Comparison of ENCODE assay signal across 10 cellular contexts in genomic region chr10:97517778-97518561, GRCh38. TPM values are rescaled to one million over a fixed set of nuclear protein-coding genes. Genes with fewer than 3 reads are reported as not detected.
DNase-seq lines count a peak whose midpoint lies in the region; ATAC-seq and TF ChIP-seq lines count a peak whose summit lies in the region.
"Had no signal": no experiment of that assay in that cellular context is flagged by ENCODE, and none has a peak within 500 bp of the region (broad histone marks: within the 10 kb centered on the region; RNA-seq: fewer than 3 reads in every experiment).

No MANE protein-coding gene starts in this region.

- no TSS peak for BruUV-seq in Calu3 (replicated peaks; lab: Mats Ljungman, UMichigan)

- no peak for TF ChIP-seq CTCF in Calu3 (IDR thresholded peaks at IDR 0.05; ENCODE audit: unreplicated experiment)
- no peak for TF ChIP-seq CTCF in endothelial cell (IDR thresholded peaks at IDR 0.05; ENCODE audit: unreplicated experiment)
- no peak for TF ChIP-seq CTCF in nephron (IDR thresholded peaks at IDR 0.05; ENCODE audit: unreplicated experiment in 3 of 3)

- H3K36me3 Mint-ChIP-seq in Calu3 (ENCODE audit: insufficient read depth, unreplicated experiment) (peaks cover 5% of the 10 kb centered on the region), endothelial cell (ENCODE audit: low read depth, unreplicated experiment) (peaks cover 10% of the 10 kb centered on the region), nephron (ENCODE audit: low read depth) (no peaks in the 10 kb centered on the region)
- H3K36me3 Mint-ChIP-seq in stimulated activated naive B cell treated with anti-CD40 and anti-IgM and Interleukin-4, amounts not matched to agents 10 μg/mL and 1 μg/mL and 100 μg/mL, for 72 hours = no peaks in the 10 kb centered on the region

- H3K27me3 Mint-ChIP-seq in Calu3 (ENCODE audit: unreplicated experiment) (no peaks in the 10 kb centered on the region), endothelial cell (ENCODE audit: unreplicated experiment) (peaks cover 4% of the 10 kb centered on the region), nephron (ENCODE audit: low read depth) (no peaks in the 10 kb centered on the region)
- peaks cover 9 to 35% of the 10 kb centered on the region in 2 donors for H3K27me3 Mint-ChIP-seq in stimulated activated naive B cell treated with anti-CD40 and anti-IgM and Interleukin-4, amounts not matched to agents 10 μg/mL and 1 μg/mL and 100 μg/mL, for 72 hours

- intact Hi-C loops in Calu3 (cut with micrococcal nuclease; ENCODE audit: unreplicated experiment) = no loop called here

- no peak overlapping the region for H3K27ac Mint-ChIP-seq in Calu3 (ENCODE audit: unreplicated experiment)
- peak overlapping the region; percentile 85 for H3K27ac Mint-ChIP-seq in endothelial cell (ENCODE audit: unreplicated experiment)
- peak overlapping the region; percentile 20 to 72 (median 64) for H3K27ac Mint-ChIP-seq in nephron
- no peak overlapping the region for H3K27ac Mint-ChIP-seq in stimulated activated naive B cell treated with anti-CD40 and anti-IgM and Interleukin-4, amounts not matched to agents 10 μg/mL and 1 μg/mL and 100 μg/mL, for 72 hours

- H3K9me3 Mint-ChIP-seq in Calu3 (ENCODE audit: low read depth, unreplicated experiment) (no peaks in the 10 kb centered on the region), endothelial cell (ENCODE audit: unreplicated experiment) (no peaks in the 10 kb centered on the region), nephron (no peaks in the 10 kb centered on the region)
- H3K9me3 Mint-ChIP-seq in stimulated activated naive B cell treated with anti-CD40 and anti-IgM and Interleukin-4, amounts not matched to agents 10 μg/mL and 1 μg/mL and 100 μg/mL, for 72 hours = no peaks in the 10 kb centered on the region

- CTCF ChIA-PET in Calu3 (lab: Charles Lee) = interaction anchor here (0.6 to 1.2 kb wide), 2 partner anchors 19 to 93 kb away, joined by 3 to 5 read pairs; partner anchors contain the start of gene UBTD1

- no peak for ATAC-seq in GM21825 (IDR thresholded peaks at IDR 0.05; ENCODE audit: unreplicated experiment)
- no peak for ATAC-seq in stimulated activated naive B cell treated with anti-CD40 and anti-IgM and Interleukin-4, amounts not matched to agents 10 μg/mL and 1 μg/mL and 100 μg/mL, for 72 hours (replicated peaks)
- ATAC-seq: body of pancreas had no signal

- peaks cover 34% of the 10 kb centered on the region for H3K4me1 Mint-ChIP-seq in Calu3 (ENCODE audit: low read depth, unreplicated experiment)
- peaks cover 72% of the 10 kb centered on the region for H3K4me1 Mint-ChIP-seq in endothelial cell (ENCODE audit: unreplicated experiment)
- peaks cover 42% of the 10 kb centered on the region for H3K4me1 Mint-ChIP-seq in nephron
- peaks cover 6 to 11% of the 10 kb centered on the region in 2 donors for H3K4me1 Mint-ChIP-seq in stimulated activated naive B cell treated with anti-CD40 and anti-IgM and Interleukin-4, amounts not matched to agents 10 μg/mL and 1 μg/mL and 100 μg/mL, for 72 hours

- H3K4me3 Mint-ChIP-seq in Calu3 (ENCODE audit: low read depth, unreplicated experiment) (no peak overlapping the region), endothelial cell (ENCODE audit: unreplicated experiment) (peak overlapping the region; percentile 52), nephron (no peak overlapping the region)
- no peak overlapping the region for H3K4me3 Mint-ChIP-seq in stimulated activated naive B cell treated with anti-CD40 and anti-IgM and Interleukin-4, amounts not matched to agents 10 μg/mL and 1 μg/mL and 100 μg/mL, for 72 hours

- DNase-seq in Calu3 = peak; percentile 41
- peak; percentile 39 for DNase-seq in NCI-H226
- DNase-seq in endothelial cell (ENCODE audit: low spot score) = peak; percentile 38
- DNase-seq in stimulated activated naive B cell treated with anti-CD40 and anti-IgM and Interleukin-4, amounts not matched to agents 10 μg/mL and 1 μg/mL and 100 μg/mL, for 72 hours = no peak
- no peak for DNase-seq in medulla oblongata (ENCODE audit: extremely low spot score)
- no peak for DNase-seq in NCI-H1436 (lab: John Stamatoyannopoulos, UW)
- DNase-seq: body of pancreas, NCI-H1694 treated with DMSO at 0.1 percent for 48 hours had no signal

RNA-seq across cellular contexts. Expression of gene UBTD1, which starts 19.2 kb away (rescaled TPM):
- 8.7 and 9.3 TPM in 2 replicates for total RNA-seq in Calu3 (2022)
- 78.0 TPM for total RNA-seq in endothelial cell (ENCODE audit: unreplicated experiment)

RNA-seq across cellular contexts. Expression of gene MMS19, which starts 19.7 kb away (rescaled TPM):
- 39.8 and 46.5 TPM in 2 replicates for total RNA-seq in Calu3 (2022)
- 127 TPM for total RNA-seq in endothelial cell (ENCODE audit: unreplicated experiment)

RNA-seq across cellular contexts. Expression of gene ANKRD2, which starts 54.6 kb away (rescaled TPM):
- total RNA-seq in Calu3 (2022) (0.47 and 0.90 TPM in 2 replicates), endothelial cell (ENCODE audit: unreplicated experiment) (0.33 TPM)
- total RNA-seq: body of pancreas had no signal

Comparison
In these comparisons a context has a peak if more than half of its experiments do, and no peak if none do; other contexts are left out.
1. DNase-seq: peak in Calu3 (single experiment), NCI-H226 (single experiment) and endothelial cell (single experiment); none in stimulated activated naive B cell treated with anti-CD40 and anti-IgM and Interleukin-4, amounts not matched to agents 10 μg/mL and 1 μg/mL and 100 μg/mL, for 72 hours (single experiment), medulla oblongata (single experiment) and NCI-H1436 (single experiment).
2. H3K27ac Mint-ChIP-seq: peak in endothelial cell (single experiment) and nephron (3 of 3); none in Calu3 (single experiment) and stimulated activated naive B cell treated with anti-CD40 and anti-IgM and Interleukin-4, amounts not matched to agents 10 μg/mL and 1 μg/mL and 100 μg/mL, for 72 hours (single experiment).